1 cellular context compared by ENCODE assay signal in genomic region chr16:56479469-56479868, GRCh38.
TF ChIP-seq lines count a peak whose summit lies in the region.

No MANE protein-coding gene starts in this region.

TF ChIP-seq in H1, 55 proteins besides CTCF, POLR2A, EP300 and RAD21:
- TF ChIP-seq CTBP2 (IDR thresholded peaks at IDR 0.05; ENCODE audit: borderline replicate concordance, insufficient read depth, insufficient read length, low read length) (no peak), SIX5 (IDR thresholded peaks at IDR 0.05; ENCODE audit: low read depth, low read length) (peak; percentile 45), POLR2AphosphoS5 (IDR thresholded peaks at IDR 0.05; ENCODE audit: low read depth, low read length) (peak; percentile 32; the same call in 1 of the 2 replicates), ZNF274 (IDR thresholded peaks at IDR 0.05; ENCODE audit: borderline replicate concordance, extremely low read depth, low read length) (no peak), YY1 (IDR thresholded peaks at IDR 0.05; ENCODE audit: low read depth, low read length) (no peak)
